12 cellular contexts compared by ENCODE assay signal in the genomic region with DNA sequence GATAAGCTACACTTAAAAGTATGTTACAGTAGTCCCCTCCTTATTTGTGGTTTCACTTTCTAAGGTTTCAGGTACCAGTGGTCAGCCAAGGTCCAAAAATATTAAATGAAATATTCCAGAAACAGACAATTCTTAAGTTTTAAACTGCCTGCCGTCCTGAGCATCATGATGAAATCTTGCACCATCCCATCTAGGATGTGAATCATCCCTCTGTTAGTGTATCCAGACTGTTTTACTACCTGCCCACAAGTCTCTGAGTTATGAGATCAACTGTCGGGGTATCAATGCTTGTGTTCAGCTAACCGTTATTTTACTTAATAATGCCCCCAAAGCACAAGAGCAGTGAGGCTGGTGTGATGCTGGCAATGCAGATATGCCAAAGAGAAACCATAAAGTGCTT. TPM values are rescaled to one million over a fixed set of nuclear protein-coding genes. Genes with fewer than 3 reads are reported as not detected.
DNase-seq lines count a peak whose midpoint lies in the region; ATAC-seq and TF ChIP-seq lines count a peak whose summit lies in the region.
"Had no signal": no experiment of that assay in that cellular context is flagged by ENCODE, and none has a peak within 500 bp of the region (broad histone marks: within the 10 kb centered on the region; RNA-seq: fewer than 3 reads in every experiment).

No MANE protein-coding gene starts in this region.

- TF ChIP-seq EP300 in SK-N-SH (IDR thresholded peaks at IDR 0.05; ENCODE audit: borderline replicate concordance in 1 of 2, low read depth in 1 of 2, low read length in 1 of 2): peak in 1 of 2 experiments; percentile 27; a peak in 1 of 4 replicates

- H3K27ac ChIP-seq in SK-N-SH (ENCODE audit: low read depth in 2 of 2, low read length in 1 of 2): peak overlapping the region in 1 of 2 experiments; percentile 32; a peak in 2 of 4 replicates
- H3K27ac ChIP-seq: pancreas had no signal

- H3K79me2 ChIP-seq in SK-N-SH (ENCODE audit: insufficient read depth): peaks cover 17% of the 10 kb centered on the region

- no peak for ATAC-seq in HG02610 (IDR thresholded peaks at IDR 0.05; ENCODE audit: unreplicated experiment)
- ATAC-seq: pancreas had no signal

- no peaks in the 10 kb centered on the region for H3K9me3 ChIP-seq in SK-N-SH
- H3K9me3 ChIP-seq: pancreas had no signal

- H3K4me2 ChIP-seq in SK-N-SH: peak overlapping the region; percentile 38; the same call in 1 of the 2 replicates

- no peak for TF ChIP-seq CTCF in SK-N-SH (IDR thresholded peaks at IDR 0.05)

- H3K9me2 ChIP-seq in SK-N-SH: no peaks in the 10 kb centered on the region

- CTCF ChIA-PET in SK-N-SH (lab: Yijun Ruan, JAX): interaction anchor here (0.6 to 1.3 kb wide), 3 partner anchors 18 to 1573 kb away, joined by 3 read pairs; a partner anchor contains a TSS

- no peak overlapping the region for H3K4me3 ChIP-seq in SK-N-SH (ENCODE audit: low read depth in 2 of 2, low read length in 1 of 2)
- H3K4me3 ChIP-seq: pancreas had no signal

- H3F3A ChIP-seq in SK-N-SH (replicated peaks; ENCODE audit: insufficient read depth): no peaks in the 10 kb centered on the region

- POLR2A ChIA-PET in SK-N-SH (lab: Yijun Ruan, JAX): no interaction called here

- peaks cover 4 to 8% of the 10 kb centered on the region in 2 experiments; a peak in 3 of 4 replicates for H3K4me1 ChIP-seq in SK-N-SH (ENCODE audit: control insufficient read depth in 1 of 2, insufficient read depth in 2 of 2, low read depth in 1 of 2, low read length in 1 of 2)

- H3K27me3 ChIP-seq in SK-N-SH (ENCODE audit: insufficient read depth): no peaks in the 10 kb centered on the region
- H3K27me3 ChIP-seq: pancreas had no signal

- 52% methylated on average over 3 of the region's 3 CpGs for WGBS in SK-N-SH (ENCODE audit: low lambda C conversion rate)

- peak; percentile 22 for DNase-seq in stimulated activated CD4-positive, alpha-beta T cell treated with anti-CD3 and anti-CD28 coated beads, Interleukin-4, amount 100 ng/mL, for 24 hours
- DNase-seq in stimulated activated CD4-positive, alpha-beta T cell treated with anti-CD3 and anti-CD28 coated beads, Interleukin-4, amount 100 ng/mL, for 1 hour: no peak
- DNase-seq in SK-N-SH (no peak), fibroblast of peridontal ligament (ENCODE audit: extremely low read depth) (peak; percentile 70), DMS 273 treated with DMSO at 0.1 percent for 48 hours (lab: John Stamatoyannopoulos, UW) (no peak), NCI-H345 treated with DMSO at 0.1 percent for 48 hours (lab: John Stamatoyannopoulos, UW; ENCODE audit: unreplicated experiment) (no peak)
- no peak for DNase-seq in effector CD8-positive, alpha-beta T cell (lab: John Stamatoyannopoulos, UW)
- DNase-seq: activated effector memory CD4-positive, alpha-beta T cell treated with anti-CD3 and anti-CD28 coated beads, Interleukin-2, amount 50 U/mL, for 16 hours; hippocampal formation; pancreas; SHP77 treated with DMSO at 0.1 percent for 48 hours had no signal

- H4K20me1 ChIP-seq in SK-N-SH (ENCODE audit: insufficient read depth): no peaks in the 10 kb centered on the region

- H3K36me3 ChIP-seq in SK-N-SH (replicated peaks in 1 of 2; ENCODE audit: control insufficient read depth in 1 of 2, insufficient read depth in 2 of 2, low read length in 1 of 2): no peaks in the 10 kb centered on the region
- H3K36me3 ChIP-seq: pancreas had no signal

- TF ChIP-seq RAD21 in SK-N-SH (IDR thresholded peaks at IDR 0.05; ENCODE audit: low read length): no peak

- no peak overlapping the region; the same call in 1 of the 2 replicates for H3K9ac ChIP-seq in SK-N-SH

- H2AFZ ChIP-seq in SK-N-SH (ENCODE audit: low read depth): peak overlapping the region; percentile 23

TF ChIP-seq in SK-N-SH, 30 proteins besides CTCF, POLR2A, EP300 and RAD21:
- TF ChIP-seq YY1 (IDR thresholded peaks at IDR 0.05; ENCODE audit: low read depth): no peak
- TF ChIP-seq, protein P1, sequence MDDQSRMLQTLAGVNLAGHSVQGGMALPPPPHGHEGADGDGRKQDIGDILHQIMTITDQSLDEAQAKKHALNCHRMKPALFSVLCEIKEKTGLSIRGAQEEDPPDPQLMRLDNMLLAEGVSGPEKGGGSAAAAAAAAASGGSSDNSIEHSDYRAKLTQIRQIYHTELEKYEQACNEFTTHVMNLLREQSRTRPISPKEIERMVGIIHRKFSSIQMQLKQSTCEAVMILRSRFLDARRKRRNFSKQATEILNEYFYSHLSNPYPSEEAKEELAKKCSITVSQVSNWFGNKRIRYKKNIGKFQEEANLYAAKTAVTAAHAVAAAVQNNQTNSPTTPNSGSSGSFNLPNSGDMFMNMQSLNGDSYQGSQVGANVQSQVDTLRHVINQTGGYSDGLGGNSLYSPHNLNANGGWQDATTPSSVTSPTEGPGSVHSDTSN (IDR thresholded peaks at IDR 0.05): peak; percentile 43; the same call in 1 of the 2 replicates
- TF ChIP-seq FOSL2 (IDR thresholded peaks at IDR 0.05; ENCODE audit: borderline replicate concordance, low read depth): peak; percentile 60; the same call in 1 of the 2 replicates
- TF ChIP-seq SIN3A (IDR thresholded peaks at IDR 0.05; ENCODE audit: borderline replicate concordance, low read depth, low read length): no peak
- peak; percentile 45; the same call in 1 of the 2 replicates for TF ChIP-seq POLR2AphosphoS5 (IDR thresholded peaks at IDR 0.05; ENCODE audit: low read depth, low read length)
- TF ChIP-seq ELF1 (IDR thresholded peaks at IDR 0.05): no peak
- TF ChIP-seq RCOR1 (IDR thresholded peaks at IDR 0.05; ENCODE audit: low read length): no peak
- TF ChIP-seq, protein P2, sequence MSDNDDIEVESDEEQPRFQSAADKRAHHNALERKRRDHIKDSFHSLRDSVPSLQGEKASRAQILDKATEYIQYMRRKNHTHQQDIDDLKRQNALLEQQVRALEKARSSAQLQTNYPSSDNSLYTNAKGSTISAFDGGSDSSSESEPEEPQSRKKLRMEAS (IDR thresholded peaks at IDR 0.05; ENCODE audit: low read depth): no peak
- no peak for TF ChIP-seq MXI1 (IDR thresholded peaks at IDR 0.05; ENCODE audit: low read depth, low read length)
- no peak for TF ChIP-seq CHD2 (IDR thresholded peaks at IDR 0.05; ENCODE audit: low read length, partially characterized antibody)
- TF ChIP-seq FOXJ3 (CRISPR knock-in tag; IDR thresholded peaks at IDR 0.05): no peak
- TF ChIP-seq, protein P3, sequence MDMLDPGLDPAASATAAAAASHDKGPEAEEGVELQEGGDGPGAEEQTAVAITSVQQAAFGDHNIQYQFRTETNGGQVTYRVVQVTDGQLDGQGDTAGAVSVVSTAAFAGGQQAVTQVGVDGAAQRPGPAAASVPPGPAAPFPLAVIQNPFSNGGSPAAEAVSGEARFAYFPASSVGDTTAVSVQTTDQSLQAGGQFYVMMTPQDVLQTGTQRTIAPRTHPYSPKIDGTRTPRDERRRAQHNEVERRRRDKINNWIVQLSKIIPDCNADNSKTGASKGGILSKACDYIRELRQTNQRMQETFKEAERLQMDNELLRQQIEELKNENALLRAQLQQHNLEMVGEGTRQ (IDR thresholded peaks at IDR 0.05; ENCODE audit: borderline replicate concordance, low read depth, low read length): no peak
- TF ChIP-seq GATA2 (CRISPR knock-in tag; IDR thresholded peaks at IDR 0.05): no peak
- TF ChIP-seq FOXM1 (IDR thresholded peaks at IDR 0.05; ENCODE audit: low read depth): no peak
- peak; percentile 26; the same call in 1 of the 2 replicates for TF ChIP-seq JUND (IDR thresholded peaks at IDR 0.05)
- TF ChIP-seq TAF1 (IDR thresholded peaks at IDR 0.05; ENCODE audit: borderline replicate concordance, low read depth, low read length): no peak
- no peak for TF ChIP-seq MEF2A (IDR thresholded peaks at IDR 0.05; ENCODE audit: borderline replicate concordance, low read depth)

RNA-seq across cellular contexts. Expression of a gene that starts 11.4 kb away (rescaled TPM):
- 0.94 and 1.1 TPM in 2 replicates for polyA plus RNA-seq in SK-N-SH (2012; rRNA removed)
- polyA plus RNA-seq in SK-N-SH (2012; cell fraction: cytosol; rRNA removed): 0.91 and 1.0 TPM in 2 replicates
- 6.0 and 6.9 TPM in 2 replicates for polyA plus RNA-seq in SK-N-SH (2012; cell fraction: nucleus; rRNA removed)

Comparison
In these comparisons a context has a peak if more than half of its experiments do, and no peak if none do; other contexts are left out.
1. DNase-seq: peak in stimulated activated CD4-positive, alpha-beta T cell treated with anti-CD3 and anti-CD28 coated beads, Interleukin-4, amount 100 ng/mL, for 24 hours (single experiment) and fibroblast of peridontal ligament (single experiment); none in stimulated activated CD4-positive, alpha-beta T cell treated with anti-CD3 and anti-CD28 coated beads, Interleukin-4, amount 100 ng/mL, for 1 hour (single experiment), SK-N-SH (single experiment), effector CD8-positive, alpha-beta T cell (single experiment), DMS 273 treated with DMSO at 0.1 percent for 48 hours (single experiment) and NCI-H345 treated with DMSO at 0.1 percent for 48 hours (single experiment).